ENCODE assay signal across 6 cellular contexts in genomic region chr6:146719387-146719786, GRCh38.
"Had no signal": no experiment of that assay in that cellular context is flagged by ENCODE, and none has a peak within 500 bp of the region (broad histone marks: within the 10 kb centered on the region; RNA-seq: fewer than 3 reads in every experiment).

No MANE protein-coding gene starts in this region.

- FAIRE-seq: H1, H54 had no signal

- H3K27ac Mint-ChIP-seq: GM23338, H9, IgD-negative memory B cell had no signal

- H3K27me3 Mint-ChIP-seq: IgD-negative memory B cell had no signal

- H3K4me3 Mint-ChIP-seq: GM23338, H9, IgD-negative memory B cell had no signal

- H3K4me2 ChIP-seq: GM23338 had no signal

- H2AFZ ChIP-seq: GM23338 had no signal

- ATAC-seq: GM23338 had no signal

- H3K4me1 Mint-ChIP-seq: GM23338, H9, IgD-negative memory B cell had no signal

- DNase-seq: H9, HCEC 1CT had no signal

- H3K9me3 Mint-ChIP-seq: GM23338, H9, IgD-negative memory B cell had no signal

- H3K4me3 ChIP-seq: GM23338 had no signal

- H3K36me3 Mint-ChIP-seq: IgD-negative memory B cell had no signal
